7 cellular contexts compared by ENCODE assay signal in genomic region chr12:107258780-107259179, GRCh38.
"Had no signal": no experiment of that assay in that cellular context is flagged by ENCODE, and none has a peak within 500 bp of the region (broad histone marks: within the 10 kb centered on the region; RNA-seq: fewer than 3 reads in every experiment).

No MANE protein-coding gene starts in this region.

- FAIRE-seq: GM12878, GM12891, GM12892, GM18507, GM19239 had no signal

- DNase-seq: GDM1, GF-D8 had no signal

- H3K4me3 ChIP-seq: GM12878 had no signal

- ATAC-seq: GM12878 had no signal
